13 cellular contexts compared by ENCODE assay signal in genomic region chr21:38987551-38988210, GRCh38.
DNase-seq lines count a peak whose midpoint lies in the region; ATAC-seq, FAIRE-seq and TF ChIP-seq lines count a peak whose summit lies in the region.
"Had no signal": no experiment of that assay in that cellular context is flagged by ENCODE, and none has a peak within 500 bp of the region (broad histone marks: within the 10 kb centered on the region; RNA-seq: fewer than 3 reads in every experiment).

No MANE protein-coding gene starts in this region.

- no peak overlapping the region for H4K5ac ChIP-seq in H1 (ENCODE audit: insufficient read length, low read depth, low read length)

- no peak overlapping the region for H3K4ac ChIP-seq in H1 (replicated peaks; ENCODE audit: insufficient read length, low read depth, low read length)
- H3K4ac ChIP-seq in neuronal stem cell (ENCODE audit: low read length): no peak overlapping the region

- no peak for TF ChIP-seq CTCF in natural killer cell (IDR thresholded peaks at IDR 0.05)
- no peak for TF ChIP-seq CTCF in H1 (IDR thresholded peaks at IDR 0.05; ENCODE audit: control extremely low read depth in 1 of 3, insufficient read depth in 1 of 3, low read depth in 1 of 3, low read length in 3 of 3)
- no peak for TF ChIP-seq CTCF in type B pancreatic cell (conservative IDR thresholded peaks at IDR 0.05)

- H3K4me1 ChIP-seq in H1 (replicated peaks in 1 of 4; ENCODE audit: control insufficient read depth in 3 of 4, insufficient read depth in 4 of 4, low read length in 3 of 4): peaks cover 7 to 29% (median 26%) of the 10 kb centered on the region in 4 experiments
- peaks cover 29 to 42% of the 10 kb centered on the region in 2 donors for H3K4me1 ChIP-seq in neuronal stem cell (ENCODE audit: control insufficient read depth in 2 of 2, insufficient read depth in 1 of 2, low read depth in 1 of 2, low read length in 2 of 2)

- no peak overlapping the region for H3K18ac ChIP-seq in H1 (ENCODE audit: extremely low read depth, low read length)
- H3K18ac ChIP-seq in neuronal stem cell (ENCODE audit: low read length): no peak overlapping the region

- no peak overlapping the region; the same call in 1 of the 2 replicates for H2BK20ac ChIP-seq in H1 (ENCODE audit: low read length)

- H3K23ac ChIP-seq in H1 (ENCODE audit: insufficient read length) (no peak overlapping the region), neuronal stem cell (ENCODE audit: low read depth, low read length, poor library complexity) (no peak overlapping the region)

- H2BK120ac ChIP-seq in H1 (replicated peaks; ENCODE audit: low read depth, low read length) (no peak overlapping the region), neuronal stem cell (ENCODE audit: low read depth, low read length) (no peak overlapping the region)

- TF ChIP-seq RAD21 in H1 (IDR thresholded peaks at IDR 0.05 in 1 of 2, conservative IDR thresholded peaks at IDR 0.05 in 1 of 2; ENCODE audit: low read depth in 2 of 2, low read length in 2 of 2): no peak

- ATAC-seq in natural killer cell treated with Interleukin-12 subunit alpha and Interleukin-12 subunit beta and Interleukin-15 and Interleukin-18, amount 100 ng/mL, for 72 hours: no peak
- no peak for ATAC-seq in natural killer cell
- ATAC-seq: GM12878 had no signal

- H3K9me3 Mint-ChIP-seq in natural killer cell treated with Interleukin-12 subunit alpha and Interleukin-12 subunit beta and Interleukin-15 and Interleukin-18, amount 100 ng/mL, for 72 hours: no peaks in the 10 kb centered on the region
- H3K9me3 Mint-ChIP-seq in natural killer cell (no peaks in the 10 kb centered on the region), type B pancreatic cell (no peaks in the 10 kb centered on the region)
- H3K9me3 Mint-ChIP-seq: activated naive CD8-positive, alpha-beta T cell treated with anti-CD3 and anti-CD28 coated beads, Interleukin-2, amount 10 ng/mL, durations not matched to agents 7 days and 5 days had no signal

- H4K20me1 ChIP-seq in H1 (replicated peaks in 1 of 2; ENCODE audit: control insufficient read depth in 1 of 2, insufficient read depth in 2 of 2, low read length in 2 of 2): no peaks in the 10 kb centered on the region

- CTCF ChIA-PET in H1 (lab: Charles Lee; ENCODE audit: partially characterized antibody): interaction anchor here (1.7 kb wide), 1 partner anchor 23 kb away, joined by 3 read pairs; no protein-coding TSS in a partner anchor

- H3K36me3 ChIP-seq in H1 (ENCODE audit: control insufficient read depth in 2 of 4, insufficient read depth in 4 of 4, low read length in 3 of 4): no peaks in the 10 kb centered on the region
- H3K36me3 ChIP-seq in neuronal stem cell (replicated peaks in 1 of 2; ENCODE audit: control insufficient read depth in 2 of 2, insufficient read depth in 2 of 2, low read length in 2 of 2): no peaks in the 10 kb centered on the region

- H2BK5ac ChIP-seq in H1 (ENCODE audit: low read depth, low read length) (no peak overlapping the region), neuronal stem cell (ENCODE audit: low read length) (no peak overlapping the region)

- no peak overlapping the region for H2AK5ac ChIP-seq in H1 (ENCODE audit: low read depth, low read length)
- no peak overlapping the region for H2AK5ac ChIP-seq in neuronal stem cell (ENCODE audit: low read depth, low read length)

- H3K27me3 Mint-ChIP-seq in natural killer cell treated with Interleukin-12 subunit alpha and Interleukin-12 subunit beta and Interleukin-15 and Interleukin-18, amount 100 ng/mL, for 72 hours: peaks cover 47 to 71% of the 10 kb centered on the region in 2 donors
- peaks cover 51 to 63% of the 10 kb centered on the region in 2 donors for H3K27me3 Mint-ChIP-seq in natural killer cell (ENCODE audit: low read depth in 2 of 2)
- H3K27me3 Mint-ChIP-seq in type B pancreatic cell: peaks cover 31% of the 10 kb centered on the region

- H4K91ac ChIP-seq in H1 (replicated peaks; ENCODE audit: insufficient read length, low read length): no peak overlapping the region
- no peak overlapping the region for H4K91ac ChIP-seq in neuronal stem cell (ENCODE audit: low read depth, low read length, poor library complexity)

- POLR2A ChIA-PET in H1 (lab: Charles Lee; ENCODE audit: partially characterized antibody): no interaction called here

- no peaks in the 10 kb centered on the region for H3K36me3 Mint-ChIP-seq in natural killer cell treated with Interleukin-12 subunit alpha and Interleukin-12 subunit beta and Interleukin-15 and Interleukin-18, amount 100 ng/mL, for 72 hours
- H3K36me3 Mint-ChIP-seq in natural killer cell (no peaks in the 10 kb centered on the region), type B pancreatic cell (no peaks in the 10 kb centered on the region)

- H3K27me3 ChIP-seq in H1 (replicated peaks in 1 of 4; ENCODE audit: control insufficient read depth in 3 of 4, extremely low read depth in 1 of 4, insufficient read depth in 3 of 4, low read length in 3 of 4): no peaks in the 10 kb centered on the region
- no peaks in the 10 kb centered on the region for H3K27me3 ChIP-seq in neuronal stem cell (ENCODE audit: control insufficient read depth in 3 of 3, insufficient read depth in 3 of 3, low read depth in 1 of 3, low read length in 3 of 3)

- H2BK15ac ChIP-seq in H1 (ENCODE audit: low read length): 0 out of 2 replicates have a peak overlapping the region, but pooled peaks have one; percentile 7
- H2BK15ac ChIP-seq in neuronal stem cell (ENCODE audit: low read length): no peak overlapping the region

- H3K4me3 ChIP-seq in H1 (ENCODE audit: extremely low read depth in 1 of 4, insufficient read depth in 2 of 4, low read depth in 3 of 4, low read length in 4 of 4) (no peak overlapping the region), neuronal stem cell (ENCODE audit: low read length in 2 of 2) (no peak overlapping the region)
- H3K4me3 ChIP-seq: GM12878 had no signal

- 73% methylated on average over 13 of the region's 13 CpGs; no CpG with 5 or more reads in 1 of the 2 experiments for WGBS in H1 (ENCODE audit: extremely low coverage in 1 of 2, insufficient coverage in 1 of 2, insufficient read length in 1 of 2, insufficient replicate concordance in 2 of 2, low coverage in 1 of 2, low lambda C conversion rate in 2 of 2, missing lambda C conversion rate in 1 of 2), 2 experiments
- no CpG with 5 or more reads among the region's 13 CpGs for WGBS in neuronal stem cell (ENCODE audit: extremely low coverage in 2 of 2, insufficient read length in 2 of 2, insufficient replicate concordance in 1 of 2), 2 donors

- no peak for TF ChIP-seq EP300 in H1 (IDR thresholded peaks at IDR 0.05; ENCODE audit: borderline replicate concordance in 1 of 2, low read depth in 2 of 2, low read length in 2 of 2)

- no peak for FAIRE-seq in H1 (lab: Jason Lieb, UNC)
- FAIRE-seq: GM12878 had no signal

- H4K8ac ChIP-seq in H1 (ENCODE audit: extremely low read depth, insufficient read depth, low read length) (no peak overlapping the region), neuronal stem cell (ENCODE audit: low read depth, low read length) (no peak overlapping the region)

- H3K9me3 ChIP-seq in H1 (ENCODE audit: insufficient read depth in 2 of 2, low read depth in 1 of 2, low read length in 1 of 2): no peaks in the 10 kb centered on the region
- no peaks in the 10 kb centered on the region for H3K9me3 ChIP-seq in neuronal stem cell (replicated peaks in 1 of 2; ENCODE audit: control insufficient read depth in 2 of 2, insufficient read depth in 1 of 2, low read depth in 1 of 2, low read length in 2 of 2)

- H3K4me2 ChIP-seq in H1 (ENCODE audit: insufficient read depth in 1 of 2, low read depth in 2 of 2, low read length in 2 of 2): no peak overlapping the region
- H3K4me2 ChIP-seq in neuronal stem cell (ENCODE audit: insufficient read depth, low read length, poor library complexity, severe bottlenecking): no peak overlapping the region

- intact Hi-C loops in natural killer cell (cut with micrococcal nuclease) (no loop called here), posterior cingulate gyrus (cut with DNase I) (loop anchor here (10.0 kb wide), 1 partner anchor 183 kb away; the partner anchor contains the start of gene ETS2)

- H3K23me2 ChIP-seq in H1 (ENCODE audit: low read depth, low read length): no peaks in the 10 kb centered on the region

- no peak overlapping the region for H3K4me3 Mint-ChIP-seq in natural killer cell treated with Interleukin-12 subunit alpha and Interleukin-12 subunit beta and Interleukin-15 and Interleukin-18, amount 100 ng/mL, for 72 hours
- H3K4me3 Mint-ChIP-seq in natural killer cell: no peak overlapping the region
- H3K4me3 Mint-ChIP-seq in type B pancreatic cell: no peak overlapping the region
- H3K4me3 Mint-ChIP-seq: activated naive CD8-positive, alpha-beta T cell treated with anti-CD3 and anti-CD28 coated beads, Interleukin-2, amount 10 ng/mL, durations not matched to agents 7 days and 5 days had no signal

- no peak overlapping the region for H3K27ac Mint-ChIP-seq in natural killer cell treated with Interleukin-12 subunit alpha and Interleukin-12 subunit beta and Interleukin-15 and Interleukin-18, amount 100 ng/mL, for 72 hours
- H3K27ac Mint-ChIP-seq in natural killer cell (no peak overlapping the region), type B pancreatic cell (no peak overlapping the region)
- H3K27ac Mint-ChIP-seq: activated naive CD8-positive, alpha-beta T cell treated with anti-CD3 and anti-CD28 coated beads, Interleukin-2, amount 10 ng/mL, durations not matched to agents 7 days and 5 days had no signal

- peaks cover 15 to 16% of the 10 kb centered on the region in 2 donors for H3K4me1 Mint-ChIP-seq in natural killer cell treated with Interleukin-12 subunit alpha and Interleukin-12 subunit beta and Interleukin-15 and Interleukin-18, amount 100 ng/mL, for 72 hours (ENCODE audit: low read depth in 2 of 2)
- H3K4me1 Mint-ChIP-seq in natural killer cell: peaks cover 9 to 10% of the 10 kb centered on the region in 2 donors
- H3K4me1 Mint-ChIP-seq in type B pancreatic cell (ENCODE audit: unreplicated experiment): peaks cover 73% of the 10 kb centered on the region

- no peak for TF ChIP-seq POLR2A in H1 (IDR thresholded peaks at IDR 0.05; ENCODE audit: control extremely low read depth in 1 of 2, low read depth in 2 of 2, low read length in 2 of 2)

- H3K79me1 ChIP-seq in H1 (ENCODE audit: low read depth, low read length) (no peaks in the 10 kb centered on the region), neuronal stem cell (ENCODE audit: low read depth, low read length) (no peaks in the 10 kb centered on the region)

- H3K27ac ChIP-seq in H1 (ENCODE audit: low read depth, low read length) (no peak overlapping the region), neuronal stem cell (replicated peaks; ENCODE audit: low read length) (no peak overlapping the region)

- no peaks in the 10 kb centered on the region for H3K79me2 ChIP-seq in H1 (ENCODE audit: control insufficient read depth in 1 of 2, insufficient read depth in 2 of 2, low read length in 2 of 2)

- H2AFZ ChIP-seq in H1 (ENCODE audit: low read length) (no peak overlapping the region), neuronal stem cell (ENCODE audit: low read length) (peak overlapping the region; percentile 78)

- H3K9ac ChIP-seq in H1 (replicated peaks in 1 of 4; ENCODE audit: extremely low read depth in 1 of 4, low read depth in 3 of 4, low read length in 3 of 4) (no peak overlapping the region), neuronal stem cell (ENCODE audit: low read depth, low read length, poor library complexity) (no peak overlapping the region)

- H2BK12ac ChIP-seq in H1 (ENCODE audit: low read depth, low read length) (0 out of 2 replicates have a peak overlapping the region, but pooled peaks have one; percentile 0), neuronal stem cell (ENCODE audit: low read length) (no peak overlapping the region)

- DNase-seq in natural killer cell treated with Interleukin-12 subunit alpha and Interleukin-12 subunit beta and Interleukin-15 and Interleukin-18, amount 100 ng/mL, for 72 hours (ENCODE audit: low spot score): peak; percentile 39
- DNase-seq in natural killer cell (no peak), H1 (ENCODE audit: low read depth in 1 of 2, low spot score in 2 of 2) (no peak), neuronal stem cell (ENCODE audit: low spot score) (no peak), posterior cingulate gyrus (no peak), type B pancreatic cell (ENCODE audit: extremely low spot score, unreplicated experiment) (no peak), HCEC 1CT (no peak), SW 1271 (lab: John Stamatoyannopoulos, UW) (no peak)
- DNase-seq: activated naive CD8-positive, alpha-beta T cell treated with anti-CD3 and anti-CD28 coated beads, Interleukin-2, amount 10 ng/mL, durations not matched to agents 7 days and 5 days; dorsolateral prefrontal cortex; H7; NCI-H2171 had no signal

- H3K14ac ChIP-seq in H1 (ENCODE audit: insufficient read length) (no peak overlapping the region), neuronal stem cell (ENCODE audit: low read length) (no peak overlapping the region)

- no peak overlapping the region for H3K56ac ChIP-seq in H1 (replicated peaks; ENCODE audit: insufficient read length, low read depth, low read length)
